ENCODE assay signal across 4 cellular contexts in genomic region chr15:36163983-36164382, GRCh38.
DNase-seq lines count a peak whose midpoint lies in the region; ATAC-seq and TF ChIP-seq lines count a peak whose summit lies in the region.
"Not testable (repeated sequence)": the region's sequence is repeated elsewhere in the genome, so short reads cannot be mapped to it uniquely, and the experiment has no call there.

No MANE protein-coding gene starts in this region.

- not testable (repeated sequence) for H3K4me1 ChIP-seq in spleen, testis

- H3K27me3 Mint-ChIP-seq in osteocyte (ENCODE audit: unreplicated experiment) = not testable (repeated sequence)

- H3K4me1 Mint-ChIP-seq in osteocyte (ENCODE audit: unreplicated experiment) = peaks cover 35% of the 10 kb centered on the region

- H3K36me3 ChIP-seq in spleen; testis (ENCODE audit: low read depth, missing control alignments): not testable (repeated sequence)

- 88 to 95% (median 93%) methylated on average over 13 of the region's 13 CpGs for WGBS in spleen, 5 donors
- 71 to 72% methylated on average over 13 of the region's 13 CpGs for WGBS in testis, 2 donors

- not testable (repeated sequence) for H3K36me3 Mint-ChIP-seq in osteocyte (ENCODE audit: unreplicated experiment)

- peak; percentile 11 for DNase-seq in left ventricle myocardium superior
- not testable (repeated sequence) for DNase-seq in osteocyte (ENCODE audit: extremely low spot score, unreplicated experiment)
- peak; percentile 14 for DNase-seq in spleen
- DNase-seq in testis = peak; percentile 16

- not testable (repeated sequence) for H3K27me3 ChIP-seq in spleen (replicated peaks in 1 of 7); testis

- H3K4me3 Mint-ChIP-seq in osteocyte (ENCODE audit: unreplicated experiment) = not testable (repeated sequence)

- H3K27ac ChIP-seq in spleen, testis: not testable (repeated sequence)

- H3K27ac Mint-ChIP-seq in osteocyte (ENCODE audit: unreplicated experiment) = peak overlapping the region; percentile 17

- H3K4me3 ChIP-seq in spleen, testis: not testable (repeated sequence)

- H3K9me3 Mint-ChIP-seq in osteocyte (ENCODE audit: unreplicated experiment) = peaks cover 11% of the 10 kb centered on the region

- ATAC-seq in left ventricle myocardium superior = not testable (repeated sequence)

- not testable (repeated sequence) for TF ChIP-seq POLR2A in spleen (IDR thresholded peaks at IDR 0.05); testis (IDR thresholded peaks at IDR 0.05)

- TF ChIP-seq CTCF in osteocyte (IDR thresholded peaks at IDR 0.05); spleen (IDR thresholded peaks at IDR 0.05 in 8 of 11, conservative IDR thresholded peaks at IDR 0.05 in 3 of 11); testis (IDR thresholded peaks at IDR 0.05): not testable (repeated sequence)

- intact Hi-C loops in left ventricle myocardium superior (cut with micrococcal nuclease); spleen (cut with DNase I; ENCODE audit: low total_unique reads); testis (cut with DNase I; ENCODE audit: low total_unique reads): not testable (repeated sequence)

- H3K9me3 ChIP-seq in spleen = peaks cover 0 to 20% (median 8%) of the 10 kb centered on the region in 8 donors
- not testable (repeated sequence) for H3K9me3 ChIP-seq in testis
